In genomic region chr20:10672579-10673127, GRCh38 we compare ENCODE assay signal across 8 cellular contexts. TPM values are rescaled to one million over a fixed set of nuclear protein-coding genes. Genes with fewer than 3 reads are reported as not detected.
DNase-seq lines count a peak whose midpoint lies in the region; ATAC-seq and TF ChIP-seq lines count a peak whose summit lies in the region.

No MANE protein-coding gene starts in this region.

- intact Hi-C loops in activated CD4-positive, alpha-beta memory T cell treated with anti-CD3 and anti-CD28 coated beads for 36 hours (cut with micrococcal nuclease) = loop anchor here (2.0 to 5.0 kb wide), 4 partner anchors 114 to 320 kb away; partner anchors contain the start of genes MKKS and SLX4IP

- peaks cover 26% of the 10 kb centered on the region for H3K4me1 Mint-ChIP-seq in activated CD4-positive, alpha-beta memory T cell treated with anti-CD3 and anti-CD28 coated beads for 36 hours (ENCODE audit: low read depth)

- H3K4me3 ChIP-seq in thoracic aorta = peak overlapping the region; percentile 96

- H3K36me3 Mint-ChIP-seq in activated CD4-positive, alpha-beta memory T cell treated with anti-CD3 and anti-CD28 coated beads for 36 hours = no peaks in the 10 kb centered on the region

- H3K4me1 ChIP-seq in thoracic aorta (ENCODE audit: control insufficient read depth in 1 of 2, low read depth in 2 of 2) = peaks cover 14 to 34% of the 10 kb centered on the region in 2 donors

- H3K27me3 Mint-ChIP-seq in activated CD4-positive, alpha-beta memory T cell treated with anti-CD3 and anti-CD28 coated beads for 36 hours = peaks cover 70% of the 10 kb centered on the region

- POLR2A ChIA-PET in activated CD4-positive, alpha-beta memory T cell treated with anti-CD3 and anti-CD28 coated beads for 36 hours (lab: Charles Lee) = interaction anchor here (0.8 kb wide), 1 partner anchor 74 kb away, joined by 3 read pairs; no protein-coding TSS in a partner anchor

- peak overlapping the region; percentile 69 for H3K4me3 Mint-ChIP-seq in activated CD4-positive, alpha-beta memory T cell treated with anti-CD3 and anti-CD28 coated beads for 36 hours

- DNase-seq in DMS153 (lab: John Stamatoyannopoulos, UW) = peak; percentile 15
- no peak for DNase-seq in DMS153 treated with DMSO at 0.1 percent for 48 hours (lab: John Stamatoyannopoulos, UW; ENCODE audit: unreplicated experiment)
- peak; percentile 48 for DNase-seq in NCI-H1092 treated with DMSO at 0.1 percent for 48 hours (lab: John Stamatoyannopoulos, UW)
- peak; percentile 70 for DNase-seq in activated CD4-positive, alpha-beta memory T cell treated with anti-CD3 and anti-CD28 coated beads for 36 hours
- DNase-seq in epithelial cell of prostate (ENCODE audit: low read depth, low spot score) = no peak
- DNase-seq in mucosa of gallbladder (ENCODE audit: low spot score) = peak; percentile 38
- no peak for DNase-seq in thoracic aorta (ENCODE audit: low spot score)
- DNase-seq in KG1 (lab: John Stamatoyannopoulos, UW) = no peak

- peak overlapping the region; percentile 99 for H3K27ac ChIP-seq in epithelial cell of prostate
- H3K27ac ChIP-seq in thoracic aorta = peak overlapping the region; percentile 95 to 100

- ATAC-seq in thoracic aorta (ENCODE audit: insufficient number of reproducible peaks, low FRiP score, low read depth) = no peak

- H3K9me3 ChIP-seq in thoracic aorta = no peaks in the 10 kb centered on the region

- H3K27me3 ChIP-seq in thoracic aorta (replicated peaks; ENCODE audit: insufficient read depth) = no peaks in the 10 kb centered on the region

- H3K27ac Mint-ChIP-seq in activated CD4-positive, alpha-beta memory T cell treated with anti-CD3 and anti-CD28 coated beads for 36 hours = no peak overlapping the region

- CTCF ChIA-PET in activated CD4-positive, alpha-beta memory T cell treated with anti-CD3 and anti-CD28 coated beads for 36 hours (lab: Charles Lee) = no interaction called here

- TF ChIP-seq CTCF in thoracic aorta (IDR thresholded peaks at IDR 0.05) = no peak

- no peaks in the 10 kb centered on the region for H3K9me3 Mint-ChIP-seq in activated CD4-positive, alpha-beta memory T cell treated with anti-CD3 and anti-CD28 coated beads for 36 hours

- H3K36me3 ChIP-seq in thoracic aorta = peaks cover 10% of the 10 kb centered on the region

RNA-seq across cellular contexts. Expression of gene JAG1, which starts 1.1 kb away (rescaled TPM):
- under 1 TPM; 0.15 to 0.40 TPM for total RNA-seq in activated CD4-positive, alpha-beta memory T cell treated with anti-CD3 and anti-CD28 coated beads for 36 hours
- 36.8 TPM for total RNA-seq in mucosa of gallbladder
- total RNA-seq in thoracic aorta = 100 to 1,000 TPM; 237 to 253 TPM

Comparison
In these comparisons a context has a peak if more than half of its experiments do, and no peak if none do; other contexts are left out.
1. DNase-seq: peak in DMS153 (single experiment), NCI-H1092 treated with DMSO at 0.1 percent for 48 hours (single experiment), activated CD4-positive, alpha-beta memory T cell treated with anti-CD3 and anti-CD28 coated beads for 36 hours (single experiment) and mucosa of gallbladder (single experiment); none in DMS153 treated with DMSO at 0.1 percent for 48 hours (single experiment), epithelial cell of prostate (single experiment), thoracic aorta (single experiment) and KG1 (single experiment).
2. RNA of gene JAG1, which starts 1.1 kb away (total RNA-seq): 237 to 253 TPM in thoracic aorta and 36.8 TPM in mucosa of gallbladder (single experiment); 0.15 to 0.40 TPM in activated CD4-positive, alpha-beta memory T cell treated with anti-CD3 and anti-CD28 coated beads for 36 hours; every median in the first group is over 10 times any median in the second.